1 cellular context compared by ENCODE assay signal in genomic region chr19:8638078-8638619, GRCh38.
A peak's percentile ranks its signal among the peaks of the same experiment; 100 is the strongest.
TF ChIP-seq lines count a peak whose summit lies in the region.

No MANE protein-coding gene starts in this region.

TF ChIP-seq in HepG2, 621 proteins besides CTCF, POLR2A, EP300 and RAD21 (continued from another document and continues in another):
- peak; percentile 43; the same call in 1 of the 2 replicates for TF ChIP-seq DMAP1 (CRISPR knock-in tag; IDR thresholded peaks at IDR 0.05)
- no peak for TF ChIP-seq ZNF331 (CRISPR knock-in tag; IDR thresholded peaks at IDR 0.05)
- TF ChIP-seq, protein P1, sequence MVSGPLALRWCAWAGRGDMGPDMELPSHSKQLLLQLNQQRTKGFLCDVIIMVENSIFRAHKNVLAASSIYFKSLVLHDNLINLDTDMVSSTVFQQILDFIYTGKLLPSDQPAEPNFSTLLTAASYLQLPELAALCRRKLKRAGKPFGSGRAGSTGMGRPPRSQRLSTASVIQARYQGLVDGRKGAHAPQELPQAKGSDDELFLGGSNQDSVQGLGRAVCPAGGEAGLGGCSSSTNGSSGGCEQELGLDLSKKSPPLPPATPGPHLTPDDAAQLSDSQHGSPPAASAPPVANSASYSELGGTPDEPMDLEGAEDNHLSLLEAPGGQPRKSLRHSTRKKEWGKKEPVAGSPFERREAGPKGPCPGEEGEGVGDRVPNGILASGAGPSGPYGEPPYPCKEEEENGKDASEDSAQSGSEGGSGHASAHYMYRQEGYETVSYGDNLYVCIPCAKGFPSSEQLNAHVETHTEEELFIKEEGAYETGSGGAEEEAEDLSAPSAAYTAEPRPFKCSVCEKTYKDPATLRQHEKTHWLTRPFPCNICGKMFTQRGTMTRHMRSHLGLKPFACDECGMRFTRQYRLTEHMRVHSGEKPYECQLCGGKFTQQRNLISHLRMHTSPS (CRISPR knock-in tag; IDR thresholded peaks at IDR 0.05; ENCODE audit: low read depth): 0 out of 2 replicates have a peak, but pooled peaks have one; percentile 29
- no peak for TF ChIP-seq BRCA1 (CRISPR knock-in tag; IDR thresholded peaks at IDR 0.05)
- 0 out of 2 replicates have a peak, but pooled peaks have one; percentile 21 for TF ChIP-seq MAX (IDR thresholded peaks at IDR 0.05)
- TF ChIP-seq, protein P2, sequence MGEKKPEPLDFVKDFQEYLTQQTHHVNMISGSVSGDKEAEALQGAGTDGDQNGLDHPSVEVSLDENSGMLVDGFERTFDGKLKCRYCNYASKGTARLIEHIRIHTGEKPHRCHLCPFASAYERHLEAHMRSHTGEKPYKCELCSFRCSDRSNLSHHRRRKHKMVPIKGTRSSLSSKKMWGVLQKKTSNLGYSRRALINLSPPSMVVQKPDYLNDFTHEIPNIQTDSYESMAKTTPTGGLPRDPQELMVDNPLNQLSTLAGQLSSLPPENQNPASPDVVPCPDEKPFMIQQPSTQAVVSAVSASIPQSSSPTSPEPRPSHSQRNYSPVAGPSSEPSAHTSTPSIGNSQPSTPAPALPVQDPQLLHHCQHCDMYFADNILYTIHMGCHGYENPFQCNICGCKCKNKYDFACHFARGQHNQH (CRISPR knock-in tag; IDR thresholded peaks at IDR 0.05): peak; percentile 50; the same call in 1 of the 2 replicates
- TF ChIP-seq ZBTB38 (CRISPR knock-in tag; IDR thresholded peaks at IDR 0.05): peak; percentile 79; the same call in 1 of the 2 replicates
- no peak for TF ChIP-seq SRSF1 (optimal IDR thresholded peaks at IDR 0.05; ENCODE audit: low read depth, low read length)
- TF ChIP-seq, protein P3, sequence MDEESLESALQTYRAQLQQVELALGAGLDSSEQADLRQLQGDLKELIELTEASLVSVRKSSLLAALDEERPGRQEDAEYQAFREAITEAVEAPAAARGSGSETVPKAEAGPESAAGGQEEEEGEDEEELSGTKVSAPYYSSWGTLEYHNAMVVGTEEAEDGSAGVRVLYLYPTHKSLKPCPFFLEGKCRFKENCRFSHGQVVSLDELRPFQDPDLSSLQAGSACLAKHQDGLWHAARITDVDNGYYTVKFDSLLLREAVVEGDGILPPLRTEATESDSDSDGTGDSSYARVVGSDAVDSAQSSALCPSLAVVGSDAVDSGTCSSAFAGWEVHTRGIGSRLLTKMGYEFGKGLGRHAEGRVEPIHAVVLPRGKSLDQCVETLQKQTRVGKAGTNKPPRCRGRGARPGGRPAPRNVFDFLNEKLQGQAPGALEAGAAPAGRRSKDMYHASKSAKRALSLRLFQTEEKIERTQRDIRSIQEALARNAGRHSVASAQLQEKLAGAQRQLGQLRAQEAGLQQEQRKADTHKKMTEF (CRISPR knock-in tag; IDR thresholded peaks at IDR 0.05): no peak
- no peak for TF ChIP-seq ZFAT (CRISPR knock-in tag; conservative IDR thresholded peaks at IDR 0.05)
- TF ChIP-seq, protein P4, sequence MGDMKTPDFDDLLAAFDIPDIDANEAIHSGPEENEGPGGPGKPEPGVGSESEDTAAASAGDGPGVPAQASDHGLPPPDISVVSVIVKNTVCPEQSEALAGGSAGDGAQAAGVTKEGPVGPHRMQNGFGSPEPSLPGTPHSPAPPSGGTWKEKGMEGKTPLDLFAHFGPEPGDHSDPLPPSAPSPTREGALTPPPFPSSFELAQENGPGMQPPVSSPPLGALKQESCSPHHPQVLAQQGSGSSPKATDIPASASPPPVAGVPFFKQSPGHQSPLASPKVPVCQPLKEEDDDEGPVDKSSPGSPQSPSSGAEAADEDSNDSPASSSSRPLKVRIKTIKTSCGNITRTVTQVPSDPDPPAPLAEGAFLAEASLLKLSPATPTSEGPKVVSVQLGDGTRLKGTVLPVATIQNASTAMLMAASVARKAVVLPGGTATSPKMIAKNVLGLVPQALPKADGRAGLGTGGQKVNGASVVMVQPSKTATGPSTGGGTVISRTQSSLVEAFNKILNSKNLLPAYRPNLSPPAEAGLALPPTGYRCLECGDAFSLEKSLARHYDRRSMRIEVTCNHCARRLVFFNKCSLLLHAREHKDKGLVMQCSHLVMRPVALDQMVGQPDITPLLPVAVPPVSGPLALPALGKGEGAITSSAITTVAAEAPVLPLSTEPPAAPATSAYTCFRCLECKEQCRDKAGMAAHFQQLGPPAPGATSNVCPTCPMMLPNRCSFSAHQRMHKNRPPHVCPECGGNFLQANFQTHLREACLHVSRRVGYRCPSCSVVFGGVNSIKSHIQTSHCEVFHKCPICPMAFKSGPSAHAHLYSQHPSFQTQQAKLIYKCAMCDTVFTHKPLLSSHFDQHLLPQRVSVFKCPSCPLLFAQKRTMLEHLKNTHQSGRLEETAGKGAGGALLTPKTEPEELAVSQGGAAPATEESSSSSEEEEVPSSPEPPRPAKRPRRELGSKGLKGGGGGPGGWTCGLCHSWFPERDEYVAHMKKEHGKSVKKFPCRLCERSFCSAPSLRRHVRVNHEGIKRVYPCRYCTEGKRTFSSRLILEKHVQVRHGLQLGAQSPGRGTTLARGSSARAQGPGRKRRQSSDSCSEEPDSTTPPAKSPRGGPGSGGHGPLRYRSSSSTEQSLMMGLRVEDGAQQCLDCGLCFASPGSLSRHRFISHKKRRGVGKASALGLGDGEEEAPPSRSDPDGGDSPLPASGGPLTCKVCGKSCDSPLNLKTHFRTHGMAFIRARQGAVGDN (CRISPR knock-in tag; IDR thresholded peaks at IDR 0.05): peak; percentile 64
- TF ChIP-seq ATF7-NPFF (CRISPR knock-in tag; IDR thresholded peaks at IDR 0.05; ENCODE audit: low read depth): no peak
- no peak for TF ChIP-seq RBM22 (optimal IDR thresholded peaks at IDR 0.05; ENCODE audit: low read length)
- no peak for TF ChIP-seq SNAPC2 (CRISPR knock-in tag; IDR thresholded peaks at IDR 0.05)
- peak; percentile 37; the same call in 1 of the 2 replicates for TF ChIP-seq KAT8 (CRISPR knock-in tag; IDR thresholded peaks at IDR 0.05)
- TF ChIP-seq TMF1 (CRISPR knock-in tag; IDR thresholded peaks at IDR 0.05; ENCODE audit: low read depth): no peak
- no peak for TF ChIP-seq ZC3H13 (CRISPR knock-in tag; IDR thresholded peaks at IDR 0.05)
- no peak; the same call in 1 of the 2 replicates for TF ChIP-seq ZNF746 (CRISPR knock-in tag; IDR thresholded peaks at IDR 0.05)
- no peak for TF ChIP-seq HNRNPK (IDR thresholded peaks at IDR 0.05; ENCODE audit: low read depth, low read length, poor library complexity, severe bottlenecking)
- peak; percentile 48 for TF ChIP-seq THAP11 (CRISPR knock-in tag; IDR thresholded peaks at IDR 0.05)
- TF ChIP-seq ZBTB33 (CRISPR knock-in tag; IDR thresholded peaks at IDR 0.05): peak; percentile 72
- peak; percentile 46; the same call in 1 of the 2 replicates for TF ChIP-seq SKIL (CRISPR knock-in tag; IDR thresholded peaks at IDR 0.05; ENCODE audit: borderline replicate concordance)
- TF ChIP-seq, protein P5, sequence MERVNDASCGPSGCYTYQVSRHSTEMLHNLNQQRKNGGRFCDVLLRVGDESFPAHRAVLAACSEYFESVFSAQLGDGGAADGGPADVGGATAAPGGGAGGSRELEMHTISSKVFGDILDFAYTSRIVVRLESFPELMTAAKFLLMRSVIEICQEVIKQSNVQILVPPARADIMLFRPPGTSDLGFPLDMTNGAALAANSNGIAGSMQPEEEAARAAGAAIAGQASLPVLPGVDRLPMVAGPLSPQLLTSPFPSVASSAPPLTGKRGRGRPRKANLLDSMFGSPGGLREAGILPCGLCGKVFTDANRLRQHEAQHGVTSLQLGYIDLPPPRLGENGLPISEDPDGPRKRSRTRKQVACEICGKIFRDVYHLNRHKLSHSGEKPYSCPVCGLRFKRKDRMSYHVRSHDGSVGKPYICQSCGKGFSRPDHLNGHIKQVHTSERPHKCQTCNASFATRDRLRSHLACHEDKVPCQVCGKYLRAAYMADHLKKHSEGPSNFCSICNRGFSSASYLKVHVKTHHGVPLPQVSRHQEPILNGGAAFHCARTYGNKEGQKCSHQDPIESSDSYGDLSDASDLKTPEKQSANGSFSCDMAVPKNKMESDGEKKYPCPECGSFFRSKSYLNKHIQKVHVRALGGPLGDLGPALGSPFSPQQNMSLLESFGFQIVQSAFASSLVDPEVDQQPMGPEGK (CRISPR knock-in tag; IDR thresholded peaks at IDR 0.05): peak; percentile 63; the same call in 1 of the 2 replicates
- TF ChIP-seq PAXIP1 (CRISPR knock-in tag; conservative IDR thresholded peaks at IDR 0.05): peak; percentile 66
- TF ChIP-seq ATRX (CRISPR knock-in tag; IDR thresholded peaks at IDR 0.05; ENCODE audit: borderline replicate concordance): no peak
- TF ChIP-seq HDAC1 (CRISPR knock-in tag; IDR thresholded peaks at IDR 0.05): peak; percentile 49
- no peak for TF ChIP-seq SOX6 (IDR thresholded peaks at IDR 0.05)
- TF ChIP-seq SOX6 (CRISPR knock-in tag; IDR thresholded peaks at IDR 0.05): peak; percentile 66
- TF ChIP-seq ELF4 (CRISPR knock-in tag; IDR thresholded peaks at IDR 0.05; ENCODE audit: borderline replicate concordance): no peak
- TF ChIP-seq ZNF24 (IDR thresholded peaks at IDR 0.05): peak; percentile 88
- no peak for TF ChIP-seq NFRKB (IDR thresholded peaks at IDR 0.05)
- TF ChIP-seq ZNF256 (CRISPR knock-in tag; conservative IDR thresholded peaks at IDR 0.05): no peak
- TF ChIP-seq ZBTB43 (CRISPR knock-in tag; conservative IDR thresholded peaks at IDR 0.05): peak; percentile 92
- no peak for TF ChIP-seq CREM (IDR thresholded peaks at IDR 0.05)
- TF ChIP-seq CREM (CRISPR knock-in tag; IDR thresholded peaks at IDR 0.05): no peak
- no peak for TF ChIP-seq ZNF124 (CRISPR knock-in tag; IDR thresholded peaks at IDR 0.05)
- no peak for TF ChIP-seq CENPT (CRISPR knock-in tag; IDR thresholded peaks at IDR 0.05; ENCODE audit: low read depth)
- TF ChIP-seq PHF21A (CRISPR knock-in tag; IDR thresholded peaks at IDR 0.05): peak; percentile 39; the same call in 1 of the 2 replicates
- TF ChIP-seq RELA (CRISPR knock-in tag; IDR thresholded peaks at IDR 0.05): no peak
- peak; percentile 83 for TF ChIP-seq ZNF775 (CRISPR knock-in tag; IDR thresholded peaks at IDR 0.05; ENCODE audit: borderline replicate concordance)
- no peak for TF ChIP-seq CHD2 (IDR thresholded peaks at IDR 0.05; ENCODE audit: low read depth, low read length)
- TF ChIP-seq HIVEP1 (CRISPR knock-in tag; IDR thresholded peaks at IDR 0.05): peak; percentile 14; the same call in 1 of the 2 replicates
- peak; percentile 90 for TF ChIP-seq TEAD3 (CRISPR knock-in tag; optimal IDR thresholded peaks at IDR 0.05; ENCODE audit: borderline replicate concordance)
- 0 out of 2 replicates have a peak, but pooled peaks have one; percentile 66 for TF ChIP-seq ZKSCAN5 (CRISPR knock-in tag; IDR thresholded peaks at IDR 0.05)
